8 cellular contexts compared by ENCODE assay signal in the genomic region with DNA sequence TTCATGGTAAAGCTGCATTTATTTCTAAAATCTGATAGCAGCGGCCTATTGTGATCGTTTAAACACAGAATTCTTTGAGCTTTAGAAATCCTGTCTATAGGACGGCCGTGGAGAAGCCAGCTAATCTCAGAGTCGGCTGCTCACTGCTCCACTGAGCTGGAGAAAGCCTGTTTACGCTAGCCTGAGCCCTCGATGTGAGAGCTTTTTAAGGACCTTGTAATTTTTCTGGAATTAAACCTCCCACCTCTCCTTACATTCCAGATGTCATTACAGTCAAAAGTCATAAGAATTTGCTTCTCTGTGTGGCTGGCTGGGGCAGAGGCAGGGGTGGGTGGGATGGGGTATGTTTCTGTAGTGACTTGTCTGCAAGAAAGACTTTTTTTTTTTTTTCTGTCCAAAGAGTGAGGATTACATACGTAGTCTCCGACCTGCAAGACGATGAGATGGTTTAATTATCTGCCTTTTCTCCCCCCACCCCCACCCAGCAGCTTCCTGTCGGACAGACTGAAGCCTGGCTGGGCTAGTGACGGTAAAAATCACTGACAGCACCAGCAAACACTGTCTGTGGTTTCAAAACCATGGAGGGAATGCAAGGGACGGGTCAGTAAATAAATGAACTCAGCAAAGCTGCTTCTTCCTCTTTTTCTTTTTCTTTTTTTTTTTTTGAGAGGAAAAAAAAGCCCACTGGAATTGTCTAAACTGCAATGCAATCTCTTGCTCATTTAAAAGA. TPM values are rescaled to one million over a fixed set of nuclear protein-coding genes. Genes with fewer than 3 reads are reported as not detected.
DNase-seq lines count a peak whose midpoint lies in the region; ATAC-seq, FAIRE-seq and TF ChIP-seq lines count a peak whose summit lies in the region.

No MANE protein-coding gene starts in this region.

- 0 out of 2 replicates have a peak, but pooled peaks cover 4% of the 10 kb centered on the region for H3K36me3 ChIP-seq in HUES6 (ENCODE audit: control insufficient read depth, insufficient read depth, low read length)
- H3K36me3 ChIP-seq in astrocyte (ENCODE audit: insufficient read depth, low read length), result no peaks in the 10 kb centered on the region
- no peaks in the 10 kb centered on the region for H3K36me3 ChIP-seq in liver (ENCODE audit: control insufficient read depth in 4 of 4, insufficient read depth in 3 of 4, low read depth in 1 of 4, low read length in 3 of 4)
- no peaks in the 10 kb centered on the region for H3K36me3 ChIP-seq in tibial nerve

- peak in 1 of 2 donors; percentile 66 for TF ChIP-seq EP300 in tibial nerve (IDR thresholded peaks at IDR 0.05)

- FAIRE-seq in astrocyte (lab: Jason Lieb, UNC), result no peak

- H3K79me2 ChIP-seq in astrocyte (ENCODE audit: insufficient read depth, low read length), result no peaks in the 10 kb centered on the region

- DNase-seq in AG09319 (ENCODE audit: extremely low read depth, low read depth), result peak; percentile 88
- peak; percentile 97 for DNase-seq in astrocyte (ENCODE audit: low read depth)
- no peak for DNase-seq in tibial nerve (ENCODE audit: low spot score in 2 of 2)
- DNase-seq in NCI-H526 treated with DMSO at 0.1 percent for 48 hours (lab: John Stamatoyannopoulos, UW), result no peak

- peak in 1 of 2 donors; percentile 29 for TF ChIP-seq RAD21 in liver (IDR thresholded peaks at IDR 0.05)

- no peak for ATAC-seq in HG03025 (IDR thresholded peaks at IDR 0.05; ENCODE audit: low FRiP score, unreplicated experiment)
- no peak for ATAC-seq in HG03280 (IDR thresholded peaks at IDR 0.05; ENCODE audit: unreplicated experiment)

- WGBS in liver, result 60% methylated on average over 13 of the region's 13 CpGs
- WGBS in tibial nerve, 2 donors, result 17 to 23% methylated on average over 13 of the region's 13 CpGs

- H3K27ac Mint-ChIP-seq in astrocyte (ENCODE audit: unreplicated experiment), result peak overlapping the region; percentile 100

- no peak overlapping the region for H3K4me3 ChIP-seq in HUES6 (ENCODE audit: low read depth, low read length)
- peak overlapping the region; percentile 8 for H3K4me3 ChIP-seq in astrocyte (ENCODE audit: insufficient read depth, low read depth, low read length)
- H3K4me3 ChIP-seq in liver (ENCODE audit: low read depth in 1 of 3, low read length in 3 of 3), result no peak overlapping the region
- no peak overlapping the region for H3K4me3 ChIP-seq in tibial nerve

- H3K4me3 Mint-ChIP-seq in astrocyte (ENCODE audit: unreplicated experiment), result peak overlapping the region; percentile 79

- H3K27me3 Mint-ChIP-seq in astrocyte (ENCODE audit: low read depth, unreplicated experiment), result no peaks in the 10 kb centered on the region

- H4K20me1 ChIP-seq in astrocyte (ENCODE audit: insufficient read depth, low read length), result no peaks in the 10 kb centered on the region

- no peaks in the 10 kb centered on the region for H3K9me3 Mint-ChIP-seq in astrocyte (ENCODE audit: unreplicated experiment)

- no peak overlapping the region for H3K27ac ChIP-seq in HUES6 (ENCODE audit: low read depth, low read length)
- H3K27ac ChIP-seq in astrocyte (ENCODE audit: low read depth, low read length), result peak overlapping the region; percentile 81
- H3K27ac ChIP-seq in liver (ENCODE audit: low read depth in 1 of 2, low read length in 2 of 2), result peak overlapping the region; percentile 20 to 58
- H3K27ac ChIP-seq in tibial nerve, result peak overlapping the region; percentile 55 to 94 (median 81)

- H3K4me1 ChIP-seq in HUES6 (ENCODE audit: control insufficient read depth, insufficient read depth, low read length) (peaks cover 64% of the 10 kb centered on the region), astrocyte (ENCODE audit: insufficient read depth, low read length) (peaks cover 38% of the 10 kb centered on the region), liver (ENCODE audit: control insufficient read depth in 4 of 4, insufficient read depth in 4 of 4, low read length in 3 of 4) (peaks cover 6 to 24% (median 14%) of the 10 kb centered on the region in 4 donors), tibial nerve (peaks cover 6 to 79% (median 62%) of the 10 kb centered on the region in 4 donors)

- H3K4me1 Mint-ChIP-seq in astrocyte (ENCODE audit: low read depth, unreplicated experiment), result peaks cover 59% of the 10 kb centered on the region

- peak overlapping the region; percentile 39 for H2AFZ ChIP-seq in astrocyte (ENCODE audit: low read depth, low read length)

- H3K4me2 ChIP-seq in astrocyte (ENCODE audit: low read length), result peak overlapping the region; percentile 83

- H3K36me3 Mint-ChIP-seq in astrocyte (ENCODE audit: low read depth, unreplicated experiment), result no peaks in the 10 kb centered on the region

- no peak for TF ChIP-seq CTCF in AG09319 (IDR thresholded peaks at IDR 0.05; ENCODE audit: low read depth, low read length)
- no peak for TF ChIP-seq CTCF in astrocyte (IDR thresholded peaks at IDR 0.05; ENCODE audit: insufficient read depth, low read depth, low read length)
- no peak for TF ChIP-seq CTCF in liver (IDR thresholded peaks at IDR 0.05; ENCODE audit: low read depth, low read length, missing input control)
- no peak for TF ChIP-seq CTCF in tibial nerve (IDR thresholded peaks at IDR 0.05)

- peak overlapping the region; percentile 17 for H3K9ac ChIP-seq in HUES6 (ENCODE audit: low read length)
- peak overlapping the region; percentile 78 for H3K9ac ChIP-seq in astrocyte (ENCODE audit: low read length)
- H3K9ac ChIP-seq in liver (ENCODE audit: low read depth in 1 of 2, low read length in 2 of 2), result no peak overlapping the region

- H3K27me3 ChIP-seq in HUES6 (ENCODE audit: control insufficient read depth, insufficient read depth, low read length) (no peaks in the 10 kb centered on the region), astrocyte (ENCODE audit: insufficient read depth, low read length) (no peaks in the 10 kb centered on the region), liver (ENCODE audit: control insufficient read depth in 4 of 4, insufficient read depth in 4 of 4, low read length in 3 of 4) (no peaks in the 10 kb centered on the region), tibial nerve (no peaks in the 10 kb centered on the region)

- TF ChIP-seq POLR2A in tibial nerve (IDR thresholded peaks at IDR 0.05), result no peak

- H3K9me3 ChIP-seq in HUES6 (ENCODE audit: control insufficient read depth, insufficient read depth, low read depth, low read length) (no peaks in the 10 kb centered on the region), astrocyte (ENCODE audit: insufficient read depth, low read depth, low read length) (no peaks in the 10 kb centered on the region), liver (ENCODE audit: control insufficient read depth in 4 of 4, low read length in 3 of 4) (no peaks in the 10 kb centered on the region), tibial nerve (no peaks in the 10 kb centered on the region)

TF ChIP-seq in liver, 16 proteins besides CTCF, POLR2A, EP300 and RAD21 (continues in another document):
- no peak for TF ChIP-seq HNF4G (IDR thresholded peaks at IDR 0.05)
- TF ChIP-seq GABPA (IDR thresholded peaks at IDR 0.05 in 1 of 2, conservative IDR thresholded peaks at IDR 0.05 in 1 of 2), result no peak
- no peak for TF ChIP-seq FOXA1 (IDR thresholded peaks at IDR 0.05)
- TF ChIP-seq, protein P1, sequence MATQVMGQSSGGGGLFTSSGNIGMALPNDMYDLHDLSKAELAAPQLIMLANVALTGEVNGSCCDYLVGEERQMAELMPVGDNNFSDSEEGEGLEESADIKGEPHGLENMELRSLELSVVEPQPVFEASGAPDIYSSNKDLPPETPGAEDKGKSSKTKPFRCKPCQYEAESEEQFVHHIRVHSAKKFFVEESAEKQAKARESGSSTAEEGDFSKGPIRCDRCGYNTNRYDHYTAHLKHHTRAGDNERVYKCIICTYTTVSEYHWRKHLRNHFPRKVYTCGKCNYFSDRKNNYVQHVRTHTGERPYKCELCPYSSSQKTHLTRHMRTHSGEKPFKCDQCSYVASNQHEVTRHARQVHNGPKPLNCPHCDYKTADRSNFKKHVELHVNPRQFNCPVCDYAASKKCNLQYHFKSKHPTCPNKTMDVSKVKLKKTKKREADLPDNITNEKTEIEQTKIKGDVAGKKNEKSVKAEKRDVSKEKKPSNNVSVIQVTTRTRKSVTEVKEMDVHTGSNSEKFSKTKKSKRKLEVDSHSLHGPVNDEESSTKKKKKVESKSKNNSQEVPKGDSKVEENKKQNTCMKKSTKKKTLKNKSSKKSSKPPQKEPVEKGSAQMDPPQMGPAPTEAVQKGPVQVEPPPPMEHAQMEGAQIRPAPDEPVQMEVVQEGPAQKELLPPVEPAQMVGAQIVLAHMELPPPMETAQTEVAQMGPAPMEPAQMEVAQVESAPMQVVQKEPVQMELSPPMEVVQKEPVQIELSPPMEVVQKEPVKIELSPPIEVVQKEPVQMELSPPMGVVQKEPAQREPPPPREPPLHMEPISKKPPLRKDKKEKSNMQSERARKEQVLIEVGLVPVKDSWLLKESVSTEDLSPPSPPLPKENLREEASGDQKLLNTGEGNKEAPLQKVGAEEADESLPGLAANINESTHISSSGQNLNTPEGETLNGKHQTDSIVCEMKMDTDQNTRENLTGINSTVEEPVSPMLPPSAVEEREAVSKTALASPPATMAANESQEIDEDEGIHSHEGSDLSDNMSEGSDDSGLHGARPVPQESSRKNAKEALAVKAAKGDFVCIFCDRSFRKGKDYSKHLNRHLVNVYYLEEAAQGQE (IDR thresholded peaks at IDR 0.05), result no peak
- TF ChIP-seq HNF4A (conservative IDR thresholded peaks at IDR 0.05), result no peak
- no peak for TF ChIP-seq RXRA (IDR thresholded peaks at IDR 0.05)
- TF ChIP-seq EGR1 (IDR thresholded peaks at IDR 0.05; ENCODE audit: low read depth in 2 of 2), result no peak
- no peak for TF ChIP-seq TAF1 (conservative IDR thresholded peaks at IDR 0.05)

RNA-seq across cellular contexts. Expression of a gene that starts 31.8 kb away (rescaled TPM):
- 103 and 117 TPM in 2 replicates for total RNA-seq in astrocyte
- total RNA-seq in liver, result 10 to 100 TPM; 21.8 to 39.5 TPM
- 10 to 100 TPM; 15.8 to 45.3 TPM for polyA plus RNA-seq in liver
- total RNA-seq in tibial nerve, result 100 to 1,000 TPM; 156 to 206 (median 157) TPM

RNA-seq across cellular contexts. Expression of a gene that starts 38.1 kb away (rescaled TPM):
- total RNA-seq in astrocyte (16.6 and 18.2 TPM in 2 replicates), liver (1 to 10 TPM; 1.0 to 2.2 TPM), tibial nerve (10 to 100 TPM; 11.0 to 17.7 (median 13.8) TPM)
- 1 to 10 TPM; 2.4 to 2.5 TPM for polyA plus RNA-seq in liver

RNA-seq across cellular contexts. Expression of a gene that starts 38.4 kb away (rescaled TPM):
- 8.4 and 9.1 TPM in 2 replicates for total RNA-seq in astrocyte
- total RNA-seq in liver, result 10 to 100 TPM; 18.1 to 22.6 TPM
- polyA plus RNA-seq in liver, result 10 to 100 TPM in 1 of 2 donors, 1 to 10 TPM in 1; 6.0 to 17.4 TPM
- total RNA-seq in tibial nerve, result 10 to 100 TPM in 3 of 4 donors, 1 to 10 TPM in 1; 7.2 to 26.4 (median 11.3) TPM

Comparison
In these comparisons a context has a peak if more than half of its experiments do, and no peak if none do; other contexts are left out.
1. DNase-seq: peak in AG09319 (single experiment) and astrocyte (single experiment); none in tibial nerve (0 of 2) and NCI-H526 treated with DMSO at 0.1 percent for 48 hours (single experiment).
2. H3K9ac ChIP-seq: peak in HUES6 (single experiment) and astrocyte (single experiment); none in liver (0 of 2).